17 cellular contexts compared by ENCODE assay signal in the genomic region with DNA sequence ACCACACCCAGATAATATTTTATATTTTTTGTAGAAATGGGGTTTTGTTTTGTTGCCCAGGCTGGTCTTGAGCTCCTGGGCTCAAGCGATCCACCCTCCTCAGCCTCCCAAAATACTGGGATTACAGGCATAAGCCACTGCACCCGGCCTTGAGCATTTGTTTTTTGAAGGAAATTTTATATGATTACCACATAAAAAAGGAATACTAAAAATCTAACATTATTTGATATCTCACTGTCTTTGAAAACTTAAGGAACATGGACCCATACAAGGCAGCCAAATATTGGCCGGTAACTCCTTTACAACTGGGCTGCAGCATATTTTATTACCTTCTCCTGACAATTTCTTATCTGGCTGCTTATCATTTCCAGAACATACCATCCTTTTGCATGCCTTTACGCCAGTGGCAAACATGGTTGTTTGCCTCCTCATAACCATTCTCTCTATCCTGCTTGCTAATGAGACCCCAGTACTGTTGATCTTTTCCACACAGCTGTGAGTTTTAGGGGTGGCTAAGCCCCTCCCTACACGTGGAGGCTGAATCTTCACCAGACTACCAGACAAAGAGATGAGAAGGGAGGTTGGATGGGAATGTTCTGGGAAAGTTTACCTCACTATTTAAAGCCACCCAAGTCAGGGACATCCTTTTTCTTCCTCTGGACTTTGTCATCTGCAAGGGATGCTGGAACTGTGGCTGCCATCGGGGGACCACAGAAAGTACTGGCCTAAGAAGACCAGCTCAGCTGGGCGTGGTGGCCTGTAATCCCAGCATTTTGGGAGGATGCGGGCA.
DNase-seq lines count a peak whose midpoint lies in the region; ATAC-seq, FAIRE-seq and TF ChIP-seq lines count a peak whose summit lies in the region.
"Had no signal": no experiment of that assay in that cellular context is flagged by ENCODE, and none has a peak within 500 bp of the region (broad histone marks: within the 10 kb centered on the region; RNA-seq: fewer than 3 reads in every experiment).

No MANE protein-coding gene starts in this region.

- no peaks in the 10 kb centered on the region for H3K9me3 ChIP-seq in CD4-positive, CD25-positive, alpha-beta regulatory T cell (ENCODE audit: control insufficient read depth in 2 of 2, low read length in 2 of 2)
- H3K9me3 ChIP-seq in K562 (replicated peaks; ENCODE audit: control insufficient read depth, insufficient read depth, low read depth, low read length): no peaks in the 10 kb centered on the region

- H3K9ac ChIP-seq in K562 (ENCODE audit: insufficient read depth in 1 of 2, low read depth in 2 of 2, low read length in 2 of 2): peak overlapping the region; percentile 87 to 98
- H3K9ac ChIP-seq: KMS-11 had no signal

- CTCF ChIA-PET in K562 (lab: Yijun Ruan, JAX; ENCODE audit: low intra/inter-chr PET ratio): no interaction called here

- no TSS peak for BruUV-seq in K562 (replicated peaks; lab: Mats Ljungman, UMichigan)

- no peaks in the 10 kb centered on the region for H3K9me3 Mint-ChIP-seq in CD4-positive, CD25-positive, alpha-beta regulatory T cell
- H3K9me3 Mint-ChIP-seq in HFFc6: no peaks in the 10 kb centered on the region
- H3K9me3 Mint-ChIP-seq in nephron progenitor cell: no peaks in the 10 kb centered on the region
- H3K9me3 Mint-ChIP-seq: CD8-positive, alpha-beta T cell had no signal

- POLR2A ChIA-PET in K562 (lab: Yijun Ruan, JAX): interaction anchor here (0.6 to 7.9 kb wide), 13 partner anchors 7 to 361 kb away, joined by 3 to 80 read pairs (median 4); no protein-coding TSS in a partner anchor

- peak overlapping the region in 1 of 4 donors; percentile 19 for H3K4me3 Mint-ChIP-seq in CD4-positive, CD25-positive, alpha-beta regulatory T cell
- peak overlapping the region; percentile 9; the same call in 1 of the 2 replicates for H3K4me3 Mint-ChIP-seq in HFFc6
- H3K4me3 Mint-ChIP-seq in nephron progenitor cell: peak overlapping the region; percentile 35
- H3K4me3 Mint-ChIP-seq: CD8-positive, alpha-beta T cell had no signal

- H3K36me3 ChIP-seq in CD4-positive, CD25-positive, alpha-beta regulatory T cell (ENCODE audit: control insufficient read depth, insufficient read depth, low read length): no peaks in the 10 kb centered on the region
- H3K36me3 ChIP-seq in K562 (ENCODE audit: control insufficient read depth, insufficient read depth, low read length): peaks cover 23% of the 10 kb centered on the region; the same call in 2 of the 3 replicates

- no peaks in the 10 kb centered on the region for H4K20me1 ChIP-seq in K562 (replicated peaks; ENCODE audit: control insufficient read depth, insufficient read depth, low read length)

- H3K27me3 ChIP-seq in CD4-positive, CD25-positive, alpha-beta regulatory T cell (ENCODE audit: control insufficient read depth, insufficient read depth, low read length): no peaks in the 10 kb centered on the region
- H3K27me3 ChIP-seq in K562 (ENCODE audit: control insufficient read depth in 2 of 2, insufficient read depth in 2 of 2, low read length in 2 of 2): no peaks in the 10 kb centered on the region

- peak overlapping the region; percentile 68; the same call in 1 of the 2 replicates for H2AFZ ChIP-seq in K562 (ENCODE audit: low read depth, low read length)

- in situ Hi-C loops in K562 (cut with MboI): no loop called here

- TF ChIP-seq RAD21 in K562 (CRISPR knock-in tag; conservative IDR thresholded peaks at IDR 0.05 in 1 of 2, IDR thresholded peaks at IDR 0.05 in 1 of 2): peak in 1 of 2 experiments; percentile 18; a peak in 2 of 4 replicates

- no peaks in the 10 kb centered on the region for H3K27me3 Mint-ChIP-seq in CD4-positive, CD25-positive, alpha-beta regulatory T cell
- no peaks in the 10 kb centered on the region; the same call in 1 of the 2 replicates for H3K27me3 Mint-ChIP-seq in HFFc6 (ENCODE audit: insufficient read depth)
- H3K27me3 Mint-ChIP-seq in nephron progenitor cell (ENCODE audit: low read depth, poor library complexity): no peaks in the 10 kb centered on the region

- H3K9me1 ChIP-seq in K562 (ENCODE audit: control insufficient read depth, insufficient read depth, low read length): no peaks in the 10 kb centered on the region

- no peaks in the 10 kb centered on the region for H3K36me3 Mint-ChIP-seq in CD4-positive, CD25-positive, alpha-beta regulatory T cell
- H3K36me3 Mint-ChIP-seq in HFFc6 (ENCODE audit: low read depth): peaks cover 12% of the 10 kb centered on the region; the same call in 1 of the 2 replicates
- no peaks in the 10 kb centered on the region for H3K36me3 Mint-ChIP-seq in nephron progenitor cell (ENCODE audit: low read depth)
- H3K36me3 Mint-ChIP-seq: CD8-positive, alpha-beta T cell had no signal

- WGBS in K562 (ENCODE audit: insufficient coverage, low coverage, missing lambda C conversion rate): 20% methylated on average over 8 of the region's 8 CpGs

- H3K27ac ChIP-seq in CD4-positive, CD25-positive, alpha-beta regulatory T cell (ENCODE audit: insufficient read depth, low read length, poor library complexity, severe bottlenecking): no peak overlapping the region
- peak overlapping the region; percentile 97 for H3K27ac ChIP-seq in K562 (ENCODE audit: extremely low read depth, low read depth, low read length)
- H3K27ac ChIP-seq: KMS-11, SK-N-MC had no signal

- H3K4me1 ChIP-seq in CD4-positive, CD25-positive, alpha-beta regulatory T cell (ENCODE audit: control insufficient read depth, insufficient read depth, low read length, poor library complexity, severe bottlenecking): peaks cover 44% of the 10 kb centered on the region
- peaks cover 22 to 44% of the 10 kb centered on the region in 2 experiments for H3K4me1 ChIP-seq in K562 (replicated peaks in 1 of 2; ENCODE audit: control insufficient read depth in 2 of 2, insufficient read depth in 2 of 2, low read length in 2 of 2)

- peak; percentile 26 for FAIRE-seq in K562 (lab: Jason Lieb, UNC)

- TF ChIP-seq CTCF in HFFc6 (IDR thresholded peaks at IDR 0.05) (no peak), K562 (IDR thresholded peaks at IDR 0.05 in 2 of 3, conservative IDR thresholded peaks at IDR 0.05 in 1 of 3; ENCODE audit: insufficient read depth in 2 of 3, low read depth in 1 of 3, low read length in 3 of 3) (no peak), nephron progenitor cell (IDR thresholded peaks at IDR 0.05) (no peak)

- H3K79me2 ChIP-seq in K562 (ENCODE audit: control insufficient read depth, insufficient read depth, low read length): peaks cover 61% of the 10 kb centered on the region

- no peak overlapping the region for H3K4me3 ChIP-seq in CD4-positive, CD25-positive, alpha-beta regulatory T cell (ENCODE audit: low read depth, low read length)
- H3K4me3 ChIP-seq in K562: peak overlapping the region; percentile 55
- H3K4me3 ChIP-seq: coronary artery, SK-N-MC had no signal

- TF ChIP-seq EP300 in K562 (IDR thresholded peaks at IDR 0.05; ENCODE audit: low read length): peak; percentile 48

- DNase-seq in CD4-positive, CD25-positive, alpha-beta regulatory T cell: no peak
- DNase-seq in HFFc6: no peak
- DNase-seq in K562 (ENCODE audit: extremely low read depth in 1 of 4, low spot score in 3 of 4): peak in 3 of 4 experiments; percentile 31 to 60 (median 43)
- no peak for DNase-seq in nephron progenitor cell
- no peak for DNase-seq in AML-193 (lab: John Stamatoyannopoulos, UW)
- no peak for DNase-seq in RKO (ENCODE audit: low spot score)
- DNase-seq in NOMO-1 treated with dmso at 0.1 percent for 144 hours (lab: John Stamatoyannopoulos, UW; ENCODE audit: unreplicated experiment): no peak
- DNase-seq: activated naive CD4-positive, alpha-beta T cell; CD8-positive, alpha-beta T cell; NCI-H1694; NCI-H69 had no signal

- ATAC-seq in CD4-positive, CD25-positive, alpha-beta regulatory T cell (ENCODE audit: low read depth in 2 of 2): no peak
- ATAC-seq in K562: no peak
- no peak for ATAC-seq in GM18511 (IDR thresholded peaks at IDR 0.05; ENCODE audit: unreplicated experiment)
- ATAC-seq: activated CD4-positive, CD25-positive, alpha-beta regulatory T cell treated with anti-CD3 and anti-CD28 coated beads, Interleukin-2, amount 50 U/mL, for 24 hours; CD8-positive, alpha-beta T cell; sciatic nerve had no signal

- intact Hi-C loops in K562 (cut with micrococcal nuclease): no loop called here

- peaks cover 0 to 13% (median 8%) of the 10 kb centered on the region in 4 donors for H3K4me1 Mint-ChIP-seq in CD4-positive, CD25-positive, alpha-beta regulatory T cell
- H3K4me1 Mint-ChIP-seq in HFFc6 (ENCODE audit: low read depth) (peaks cover 15% of the 10 kb centered on the region), nephron progenitor cell (peaks cover 21% of the 10 kb centered on the region)

- no peak for TF ChIP-seq POLR2A in K562 (conservative IDR thresholded peaks at IDR 0.05)

- H3K4me2 ChIP-seq in K562 (ENCODE audit: insufficient read depth, low read length): peak overlapping the region; percentile 94
- H3K4me2 ChIP-seq: KMS-11 had no signal

- peak overlapping the region; percentile 8 to 24 (median 22) for H3K27ac Mint-ChIP-seq in CD4-positive, CD25-positive, alpha-beta regulatory T cell
- H3K27ac Mint-ChIP-seq in HFFc6: no peak overlapping the region; the same call in none of the 2 replicates
- peak overlapping the region; percentile 41 for H3K27ac Mint-ChIP-seq in nephron progenitor cell
- H3K27ac Mint-ChIP-seq: CD8-positive, alpha-beta T cell had no signal

TF ChIP-seq in K562, 482 proteins besides CTCF, POLR2A, EP300 and RAD21 (continues in another document):
- TF ChIP-seq, protein P1, sequence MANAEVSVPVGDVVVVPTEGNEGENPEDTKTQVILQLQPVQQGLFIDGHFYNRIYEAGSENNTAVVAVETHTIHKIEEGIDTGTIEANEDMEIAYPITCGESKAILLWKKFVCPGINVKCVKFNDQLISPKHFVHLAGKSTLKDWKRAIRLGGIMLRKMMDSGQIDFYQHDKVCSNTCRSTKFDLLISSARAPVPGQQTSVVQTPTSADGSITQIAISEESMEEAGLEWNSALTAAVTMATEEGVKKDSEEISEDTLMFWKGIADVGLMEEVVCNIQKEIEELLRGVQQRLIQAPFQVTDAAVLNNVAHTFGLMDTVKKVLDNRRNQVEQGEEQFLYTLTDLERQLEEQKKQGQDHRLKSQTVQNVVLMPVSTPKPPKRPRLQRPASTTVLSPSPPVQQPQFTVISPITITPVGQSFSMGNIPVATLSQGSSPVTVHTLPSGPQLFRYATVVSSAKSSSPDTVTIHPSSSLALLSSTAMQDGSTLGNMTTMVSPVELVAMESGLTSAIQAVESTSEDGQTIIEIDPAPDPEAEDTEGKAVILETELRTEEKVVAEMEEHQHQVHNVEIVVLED (CRISPR knock-in tag; IDR thresholded peaks at IDR 0.05): peak; percentile 54; the same call in 1 of the 2 replicates

Comparison
In these comparisons a context has a peak if more than half of its experiments do, and no peak if none do; other contexts are left out.
1. DNase-seq: peak in K562 (3 of 4); none in CD4-positive, CD25-positive, alpha-beta regulatory T cell (0 of 3), HFFc6 (single experiment), nephron progenitor cell (single experiment), AML-193 (0 of 2), RKO (single experiment) and NOMO-1 treated with dmso at 0.1 percent for 144 hours (single experiment).